ENCODE assay signal across 1 cellular context in the genomic region with DNA sequence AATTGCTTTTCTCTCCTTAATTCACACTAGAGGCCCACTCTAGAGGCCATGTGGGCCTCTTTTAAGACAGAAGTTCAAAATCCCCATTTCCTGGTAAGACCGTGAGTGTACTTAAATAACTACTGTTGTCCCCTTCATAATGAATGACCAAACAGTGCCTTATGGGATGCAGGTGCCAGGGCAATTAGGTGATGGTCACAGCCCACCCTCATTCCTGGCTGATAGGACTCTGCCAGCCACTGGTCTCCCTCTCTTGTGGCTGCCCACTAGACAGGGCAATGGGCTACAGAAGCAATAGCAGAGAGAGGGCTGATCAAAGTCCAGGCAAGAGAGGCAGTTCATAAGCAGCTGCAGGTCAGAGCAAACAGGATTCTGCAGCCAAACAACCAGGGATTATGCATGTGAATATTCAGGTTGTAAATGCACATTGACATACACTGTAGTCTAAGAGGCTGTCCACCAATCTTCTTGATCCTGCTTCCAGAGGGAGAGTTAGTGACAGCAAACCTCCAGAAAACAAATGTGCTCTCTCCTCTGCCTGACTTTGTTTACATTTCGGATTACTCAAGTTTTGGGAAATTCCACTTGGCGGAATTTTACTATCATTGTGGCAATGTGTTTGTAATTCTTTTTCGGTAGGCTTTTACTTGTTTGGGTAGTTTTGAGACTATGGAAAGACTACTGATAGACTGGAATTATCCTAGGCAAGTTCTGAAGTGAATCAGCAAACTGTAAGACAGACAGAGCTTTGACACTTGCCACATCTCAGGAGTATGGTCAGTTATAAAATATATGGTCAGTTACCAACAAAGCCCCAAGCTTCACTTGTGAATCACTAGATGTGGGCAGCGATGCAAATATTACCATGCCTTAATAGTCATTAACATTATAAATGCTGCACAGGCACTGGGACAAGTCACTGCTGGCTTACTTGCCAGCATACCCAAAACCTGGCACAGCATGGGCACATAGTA.
TF ChIP-seq lines count a peak whose summit lies in the region.

No MANE protein-coding gene starts in this region.

TF ChIP-seq in HepG2, 621 proteins besides CTCF, POLR2A, EP300 and RAD21 (continued from another document and continues in another):
- TF ChIP-seq, protein P1, sequence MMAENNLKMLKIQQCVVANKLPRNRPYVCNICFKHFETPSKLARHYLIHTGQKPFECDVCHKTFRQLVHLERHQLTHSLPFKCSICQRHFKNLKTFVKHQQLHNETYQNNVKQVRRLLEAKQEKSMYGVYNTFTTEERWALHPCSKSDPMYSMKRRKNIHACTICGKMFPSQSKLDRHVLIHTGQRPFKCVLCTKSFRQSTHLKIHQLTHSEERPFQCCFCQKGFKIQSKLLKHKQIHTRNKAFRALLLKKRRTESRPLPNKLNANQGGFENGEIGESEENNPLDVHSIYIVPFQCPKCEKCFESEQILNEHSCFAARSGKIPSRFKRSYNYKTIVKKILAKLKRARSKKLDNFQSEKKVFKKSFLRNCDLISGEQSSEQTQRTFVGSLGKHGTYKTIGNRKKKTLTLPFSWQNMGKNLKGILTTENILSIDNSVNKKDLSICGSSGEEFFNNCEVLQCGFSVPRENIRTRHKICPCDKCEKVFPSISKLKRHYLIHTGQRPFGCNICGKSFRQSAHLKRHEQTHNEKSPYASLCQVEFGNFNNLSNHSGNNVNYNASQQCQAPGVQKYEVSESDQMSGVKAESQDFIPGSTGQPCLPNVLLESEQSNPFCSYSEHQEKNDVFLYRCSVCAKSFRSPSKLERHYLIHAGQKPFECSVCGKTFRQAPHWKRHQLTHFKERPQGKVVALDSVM (CRISPR knock-in tag; IDR thresholded peaks at IDR 0.05): peak; percentile 98
- TF ChIP-seq, protein P2, sequence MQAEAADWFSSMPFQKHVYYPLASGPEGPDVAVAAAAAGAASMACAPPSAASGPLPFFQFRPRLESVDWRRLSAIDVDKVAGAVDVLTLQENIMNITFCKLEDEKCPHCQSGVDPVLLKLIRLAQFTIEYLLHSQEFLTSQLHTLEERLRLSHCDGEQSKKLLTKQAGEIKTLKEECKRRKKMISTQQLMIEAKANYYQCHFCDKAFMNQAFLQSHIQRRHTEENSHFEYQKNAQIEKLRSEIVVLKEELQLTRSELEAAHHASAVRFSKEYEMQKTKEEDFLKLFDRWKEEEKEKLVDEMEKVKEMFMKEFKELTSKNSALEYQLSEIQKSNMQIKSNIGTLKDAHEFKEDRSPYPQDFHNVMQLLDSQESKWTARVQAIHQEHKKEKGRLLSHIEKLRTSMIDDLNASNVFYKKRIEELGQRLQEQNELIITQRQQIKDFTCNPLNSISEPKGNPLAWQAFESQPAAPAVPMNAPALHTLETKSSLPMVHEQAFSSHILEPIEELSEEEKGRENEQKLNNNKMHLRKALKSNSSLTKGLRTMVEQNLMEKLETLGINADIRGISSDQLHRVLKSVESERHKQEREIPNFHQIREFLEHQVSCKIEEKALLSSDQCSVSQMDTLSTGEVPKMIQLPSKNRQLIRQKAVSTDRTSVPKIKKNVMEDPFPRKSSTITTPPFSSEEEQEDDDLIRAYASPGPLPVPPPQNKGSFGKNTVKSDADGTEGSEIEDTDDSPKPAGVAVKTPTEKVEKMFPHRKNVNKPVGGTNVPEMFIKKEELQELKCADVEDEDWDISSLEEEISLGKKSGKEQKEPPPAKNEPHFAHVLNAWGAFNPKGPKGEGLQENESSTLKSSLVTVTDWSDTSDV (CRISPR knock-in tag; IDR thresholded peaks at IDR 0.05): no peak
- TF ChIP-seq, protein P3, sequence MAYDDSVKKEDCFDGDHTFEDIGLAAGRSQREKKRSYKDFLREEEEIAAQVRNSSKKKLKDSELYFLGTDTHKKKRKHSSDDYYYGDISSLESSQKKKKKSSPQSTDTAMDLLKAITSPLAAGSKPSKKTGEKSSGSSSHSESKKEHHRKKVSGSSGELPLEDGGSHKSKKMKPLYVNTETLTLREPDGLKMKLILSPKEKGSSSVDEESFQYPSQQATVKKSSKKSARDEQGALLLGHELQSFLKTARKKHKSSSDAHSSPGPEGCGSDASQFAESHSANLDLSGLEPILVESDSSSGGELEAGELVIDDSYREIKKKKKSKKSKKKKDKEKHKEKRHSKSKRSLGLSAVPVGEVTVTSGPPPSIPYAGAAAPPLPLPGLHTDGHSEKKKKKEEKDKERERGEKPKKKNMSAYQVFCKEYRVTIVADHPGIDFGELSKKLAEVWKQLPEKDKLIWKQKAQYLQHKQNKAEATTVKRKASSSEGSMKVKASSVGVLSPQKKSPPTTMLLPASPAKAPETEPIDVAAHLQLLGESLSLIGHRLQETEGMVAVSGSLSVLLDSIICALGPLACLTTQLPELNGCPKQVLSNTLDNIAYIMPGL (CRISPR knock-in tag; IDR thresholded peaks at IDR 0.05; ENCODE audit: borderline replicate concordance in 1 of 2, low read depth in 1 of 2): peak in 1 of 2 experiments; percentile 81; a peak in 1 of 4 replicates
- TF ChIP-seq ZNF34 (CRISPR knock-in tag; IDR thresholded peaks at IDR 0.05; ENCODE audit: borderline replicate concordance) (0 out of 2 replicates have a peak, but pooled peaks have one; percentile 62), ZNF746 (CRISPR knock-in tag; IDR thresholded peaks at IDR 0.05) (0 out of 2 replicates have a peak, but pooled peaks have one; percentile 29), PAX8 (CRISPR knock-in tag; IDR thresholded peaks at IDR 0.05; ENCODE audit: borderline replicate concordance) (no peak), TBX3 (IDR thresholded peaks at IDR 0.05; ENCODE audit: borderline replicate concordance) (no peak), MXD4 (CRISPR knock-in tag; IDR thresholded peaks at IDR 0.05) (peak; percentile 31; the same call in 1 of the 2 replicates), FOXO1 (CRISPR knock-in tag; IDR thresholded peaks at IDR 0.05) (peak; percentile 94), ZNF777 (CRISPR knock-in tag; IDR thresholded peaks at IDR 0.05) (no peak), NR2C2 (CRISPR knock-in tag; IDR thresholded peaks at IDR 0.05; ENCODE audit: borderline replicate concordance) (peak; percentile 27; the same call in 1 of the 2 replicates), GATAD1 (CRISPR knock-in tag; IDR thresholded peaks at IDR 0.05) (peak; percentile 58; the same call in 1 of the 2 replicates), ZNF367 (CRISPR knock-in tag; IDR thresholded peaks at IDR 0.05; ENCODE audit: borderline replicate concordance) (no peak), ZNF354B (CRISPR knock-in tag; IDR thresholded peaks at IDR 0.05) (no peak), MED1 (CRISPR knock-in tag; IDR thresholded peaks at IDR 0.05) (peak; percentile 90), ZNF24 (IDR thresholded peaks at IDR 0.05) (0 out of 2 replicates have a peak, but pooled peaks have one; percentile 43), NCOA1 (CRISPR knock-in tag; IDR thresholded peaks at IDR 0.05) (no peak), ZNF446 (CRISPR knock-in tag; IDR thresholded peaks at IDR 0.05) (no peak), ZNF234 (CRISPR knock-in tag; conservative IDR thresholded peaks at IDR 0.05) (no peak), TFE3 (CRISPR knock-in tag; IDR thresholded peaks at IDR 0.05) (peak; percentile 74), ZNF772 (CRISPR knock-in tag; IDR thresholded peaks at IDR 0.05) (peak; percentile 70), PAXIP1 (CRISPR knock-in tag; conservative IDR thresholded peaks at IDR 0.05) (peak; percentile 97), ZNF781 (CRISPR knock-in tag; IDR thresholded peaks at IDR 0.05; ENCODE audit: borderline replicate concordance, not compliant biosample characterization) (peak; percentile 67), NKX3-1 (CRISPR knock-in tag; IDR thresholded peaks at IDR 0.05) (peak; percentile 54; the same call in 1 of the 2 replicates), ZNF839 (CRISPR knock-in tag; IDR thresholded peaks at IDR 0.05; ENCODE audit: borderline replicate concordance) (no peak)
- TF ChIP-seq, protein P4, sequence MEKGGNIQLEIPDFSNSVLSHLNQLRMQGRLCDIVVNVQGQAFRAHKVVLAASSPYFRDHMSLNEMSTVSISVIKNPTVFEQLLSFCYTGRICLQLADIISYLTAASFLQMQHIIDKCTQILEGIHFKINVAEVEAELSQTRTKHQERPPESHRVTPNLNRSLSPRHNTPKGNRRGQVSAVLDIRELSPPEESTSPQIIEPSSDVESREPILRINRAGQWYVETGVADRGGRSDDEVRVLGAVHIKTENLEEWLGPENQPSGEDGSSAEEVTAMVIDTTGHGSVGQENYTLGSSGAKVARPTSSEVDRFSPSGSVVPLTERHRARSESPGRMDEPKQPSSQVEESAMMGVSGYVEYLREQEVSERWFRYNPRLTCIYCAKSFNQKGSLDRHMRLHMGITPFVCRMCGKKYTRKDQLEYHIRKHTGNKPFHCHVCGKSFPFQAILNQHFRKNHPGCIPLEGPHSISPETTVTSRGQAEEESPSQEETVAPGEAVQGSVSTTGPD (CRISPR knock-in tag; IDR thresholded peaks at IDR 0.05): 0 out of 2 replicates have a peak, but pooled peaks have one; percentile 13
- TF ChIP-seq, protein P5, sequence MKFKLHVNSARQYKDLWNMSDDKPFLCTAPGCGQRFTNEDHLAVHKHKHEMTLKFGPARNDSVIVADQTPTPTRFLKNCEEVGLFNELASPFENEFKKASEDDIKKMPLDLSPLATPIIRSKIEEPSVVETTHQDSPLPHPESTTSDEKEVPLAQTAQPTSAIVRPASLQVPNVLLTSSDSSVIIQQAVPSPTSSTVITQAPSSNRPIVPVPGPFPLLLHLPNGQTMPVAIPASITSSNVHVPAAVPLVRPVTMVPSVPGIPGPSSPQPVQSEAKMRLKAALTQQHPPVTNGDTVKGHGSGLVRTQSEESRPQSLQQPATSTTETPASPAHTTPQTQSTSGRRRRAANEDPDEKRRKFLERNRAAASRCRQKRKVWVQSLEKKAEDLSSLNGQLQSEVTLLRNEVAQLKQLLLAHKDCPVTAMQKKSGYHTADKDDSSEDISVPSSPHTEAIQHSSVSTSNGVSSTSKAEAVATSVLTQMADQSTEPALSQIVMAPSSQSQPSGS (CRISPR knock-in tag; IDR thresholded peaks at IDR 0.05): peak; percentile 74
- TF ChIP-seq, protein P6, sequence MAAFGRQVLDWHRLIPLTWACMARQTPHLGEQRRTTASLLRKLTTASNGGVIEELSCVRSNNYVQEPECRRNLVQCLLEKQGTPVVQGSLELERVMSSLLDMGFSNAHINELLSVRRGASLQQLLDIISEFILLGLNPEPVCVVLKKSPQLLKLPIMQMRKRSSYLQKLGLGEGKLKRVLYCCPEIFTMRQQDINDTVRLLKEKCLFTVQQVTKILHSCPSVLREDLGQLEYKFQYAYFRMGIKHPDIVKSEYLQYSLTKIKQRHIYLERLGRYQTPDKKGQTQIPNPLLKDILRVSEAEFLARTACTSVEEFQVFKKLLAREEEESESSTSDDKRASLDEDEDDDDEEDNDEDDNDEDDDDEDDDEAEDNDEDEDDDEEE (CRISPR knock-in tag; IDR thresholded peaks at IDR 0.05): peak; percentile 79
- TF ChIP-seq, protein P7, sequence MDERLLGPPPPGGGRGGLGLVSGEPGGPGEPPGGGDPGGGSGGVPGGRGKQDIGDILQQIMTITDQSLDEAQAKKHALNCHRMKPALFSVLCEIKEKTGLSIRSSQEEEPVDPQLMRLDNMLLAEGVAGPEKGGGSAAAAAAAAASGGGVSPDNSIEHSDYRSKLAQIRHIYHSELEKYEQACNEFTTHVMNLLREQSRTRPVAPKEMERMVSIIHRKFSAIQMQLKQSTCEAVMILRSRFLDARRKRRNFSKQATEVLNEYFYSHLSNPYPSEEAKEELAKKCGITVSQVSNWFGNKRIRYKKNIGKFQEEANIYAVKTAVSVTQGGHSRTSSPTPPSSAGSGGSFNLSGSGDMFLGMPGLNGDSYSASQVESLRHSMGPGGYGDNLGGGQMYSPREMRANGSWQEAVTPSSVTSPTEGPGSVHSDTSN (CRISPR knock-in tag; IDR thresholded peaks at IDR 0.05): no peak
- TF ChIP-seq, protein P8, sequence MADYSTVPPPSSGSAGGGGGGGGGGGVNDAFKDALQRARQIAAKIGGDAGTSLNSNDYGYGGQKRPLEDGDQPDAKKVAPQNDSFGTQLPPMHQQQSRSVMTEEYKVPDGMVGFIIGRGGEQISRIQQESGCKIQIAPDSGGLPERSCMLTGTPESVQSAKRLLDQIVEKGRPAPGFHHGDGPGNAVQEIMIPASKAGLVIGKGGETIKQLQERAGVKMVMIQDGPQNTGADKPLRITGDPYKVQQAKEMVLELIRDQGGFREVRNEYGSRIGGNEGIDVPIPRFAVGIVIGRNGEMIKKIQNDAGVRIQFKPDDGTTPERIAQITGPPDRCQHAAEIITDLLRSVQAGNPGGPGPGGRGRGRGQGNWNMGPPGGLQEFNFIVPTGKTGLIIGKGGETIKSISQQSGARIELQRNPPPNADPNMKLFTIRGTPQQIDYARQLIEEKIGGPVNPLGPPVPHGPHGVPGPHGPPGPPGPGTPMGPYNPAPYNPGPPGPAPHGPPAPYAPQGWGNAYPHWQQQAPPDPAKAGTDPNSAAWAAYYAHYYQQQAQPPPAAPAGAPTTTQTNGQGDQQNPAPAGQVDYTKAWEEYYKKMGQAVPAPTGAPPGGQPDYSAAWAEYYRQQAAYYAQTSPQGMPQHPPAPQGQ (CRISPR knock-in tag; IDR thresholded peaks at IDR 0.05; ENCODE audit: borderline replicate concordance): no peak
